16 cellular contexts compared by ENCODE assay signal in the genomic region with DNA sequence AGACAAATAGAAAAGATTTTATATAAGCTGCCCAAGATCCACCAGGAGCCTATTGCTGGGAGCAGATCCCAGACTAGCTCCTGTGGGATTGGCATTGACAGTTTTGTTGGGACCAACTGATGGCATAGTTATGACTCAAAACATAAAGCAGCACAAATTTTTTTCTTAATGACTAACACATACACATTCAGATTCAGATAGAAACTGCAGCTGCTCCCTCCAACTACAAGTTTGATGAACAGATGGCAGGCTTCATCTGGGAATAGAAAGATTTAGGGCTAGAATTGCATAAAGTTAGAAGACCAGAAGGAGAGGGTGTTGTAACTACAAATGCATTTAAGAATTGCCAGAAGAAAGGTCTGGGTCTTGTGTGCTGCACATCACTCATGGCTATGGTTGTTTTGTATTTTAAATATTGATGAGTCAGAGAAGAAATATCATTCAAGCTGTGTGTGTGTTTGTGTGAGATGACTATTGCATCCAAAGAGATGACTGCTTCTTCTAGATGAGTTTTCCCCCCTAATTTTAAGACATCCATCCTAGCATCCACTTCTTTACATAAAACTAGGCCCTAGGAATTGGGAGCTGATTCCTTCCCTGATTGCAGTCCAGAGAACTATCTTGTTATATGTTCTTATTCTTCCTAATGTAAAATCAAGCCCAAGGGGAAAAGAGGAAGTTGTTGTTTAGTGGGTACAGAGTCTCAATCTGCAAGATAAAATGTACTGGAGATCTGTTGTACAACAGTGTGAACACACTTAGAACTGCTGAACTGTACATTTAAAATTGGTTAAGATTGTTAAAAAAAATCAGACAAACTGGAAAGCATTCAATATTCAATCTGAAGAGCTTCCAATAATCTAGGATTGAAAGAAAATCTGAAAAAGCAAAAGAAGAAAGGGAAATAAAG.
DNase-seq lines count a peak whose midpoint lies in the region; ATAC-seq, FAIRE-seq and TF ChIP-seq lines count a peak whose summit lies in the region.
"Had no signal": no experiment of that assay in that cellular context is flagged by ENCODE, and none has a peak within 500 bp of the region (broad histone marks: within the 10 kb centered on the region; RNA-seq: fewer than 3 reads in every experiment).

No MANE protein-coding gene starts in this region.

- no peak for TF ChIP-seq CTCF in fibroblast of villous mesenchyme (IDR thresholded peaks at IDR 0.05; ENCODE audit: insufficient read depth, low read depth, low read length)

- no peak overlapping the region for H3K27ac Mint-ChIP-seq in activated T-helper 1 cell treated with anti-CD3 and anti-CD28 coated beads, Interleukin-12 subunit alpha, Interleukin-12 subunit beta, Interleukin-2, Interleukin-4 antibody, amounts not matched to agents 30 ng/mL and 10 ng/mL and 1 ng/mL, durations not matched to agents 14 hours and 24 hours and 36 hours
- H3K27ac Mint-ChIP-seq: activated naive CD8-positive, alpha-beta T cell treated with anti-CD3 and anti-CD28 coated beads, Interleukin-2, amount 10 ng/mL, durations not matched to agents 7 days and 5 days had no signal

- no peak overlapping the region for H3K4me3 Mint-ChIP-seq in activated T-helper 1 cell treated with anti-CD3 and anti-CD28 coated beads, Interleukin-12 subunit alpha, Interleukin-12 subunit beta, Interleukin-2, Interleukin-4 antibody, amounts not matched to agents 30 ng/mL and 10 ng/mL and 1 ng/mL, durations not matched to agents 14 hours and 24 hours and 36 hours
- H3K4me3 Mint-ChIP-seq: activated naive CD8-positive, alpha-beta T cell treated with anti-CD3 and anti-CD28 coated beads, Interleukin-2, amount 10 ng/mL, durations not matched to agents 7 days and 5 days had no signal

- no peaks in the 10 kb centered on the region for H3K36me3 Mint-ChIP-seq in activated T-helper 1 cell treated with anti-CD3 and anti-CD28 coated beads, Interleukin-12 subunit alpha, Interleukin-12 subunit beta, Interleukin-2, Interleukin-4 antibody, amounts not matched to agents 30 ng/mL and 10 ng/mL and 1 ng/mL, durations not matched to agents 14 hours and 24 hours and 36 hours (ENCODE audit: low read depth)
- H3K36me3 Mint-ChIP-seq: activated naive CD8-positive, alpha-beta T cell treated with anti-CD3 and anti-CD28 coated beads, Interleukin-2, amount 10 ng/mL, durations not matched to agents 7 days and 5 days had no signal

- FAIRE-seq in GM12892 (lab: Jason Lieb, UNC) = peak; percentile 58
- FAIRE-seq: TTC549 had no signal

- no peak for DNase-seq in GM12892 (ENCODE audit: insufficient read length)
- peak; percentile 7 for DNase-seq in fibroblast of villous mesenchyme (ENCODE audit: low read depth)
- DNase-seq in globus pallidus (ENCODE audit: low spot score) = no peak
- no peak for DNase-seq in activated CD4-positive, alpha-beta T cell treated with anti-CD3 and anti-CD28 coated beads, Interleukin-2, amount 50 U/mL, for 4 hours
- DNase-seq in activated T-helper 1 cell treated with anti-CD3 and anti-CD28 coated beads, Interleukin-12 subunit alpha, Interleukin-12 subunit beta, Interleukin-2, Interleukin-4 antibody, amounts not matched to agents 30 ng/mL and 10 ng/mL and 1 ng/mL, durations not matched to agents 14 hours and 24 hours and 36 hours (ENCODE audit: low spot score) = no peak
- DNase-seq in NCI-H2196 (lab: John Stamatoyannopoulos, UW; ENCODE audit: unreplicated experiment) = no peak
- DNase-seq: activated naive CD8-positive, alpha-beta T cell treated with anti-CD3 and anti-CD28 coated beads, Interleukin-2, amount 10 ng/mL, durations not matched to agents 7 days and 5 days; NCI-H1092 treated with DMSO at 0.1 percent for 48 hours; NCI-H69; SIG-M5; stimulated activated CD8-positive, alpha-beta memory T cell treated with anti-CD3 and anti-CD28 coated beads, Interleukin-4, amount 100 ng/mL, for 48 hours; upper lobe of right lung had no signal

- H3K4me3 ChIP-seq in fibroblast of villous mesenchyme (ENCODE audit: low read depth, low read length) = no peak overlapping the region
- H3K4me3 ChIP-seq: esophagus muscularis mucosa, upper lobe of right lung had no signal

- ATAC-seq in GM21737 (IDR thresholded peaks at IDR 0.05; ENCODE audit: unreplicated experiment) (peak; percentile 49), HG03558 (IDR thresholded peaks at IDR 0.05; ENCODE audit: extremely low read depth, unreplicated experiment) (peak; percentile 65)
- ATAC-seq: upper lobe of right lung had no signal

- no peaks in the 10 kb centered on the region for H3K9me3 Mint-ChIP-seq in activated T-helper 1 cell treated with anti-CD3 and anti-CD28 coated beads, Interleukin-12 subunit alpha, Interleukin-12 subunit beta, Interleukin-2, Interleukin-4 antibody, amounts not matched to agents 30 ng/mL and 10 ng/mL and 1 ng/mL, durations not matched to agents 14 hours and 24 hours and 36 hours
- H3K9me3 Mint-ChIP-seq: activated naive CD8-positive, alpha-beta T cell treated with anti-CD3 and anti-CD28 coated beads, Interleukin-2, amount 10 ng/mL, durations not matched to agents 7 days and 5 days had no signal

- TF ChIP-seq POLR2A in GM12892 (IDR thresholded peaks at IDR 0.05; ENCODE audit: low read depth, low read length) = no peak

- H3K4me1 Mint-ChIP-seq in activated T-helper 1 cell treated with anti-CD3 and anti-CD28 coated beads, Interleukin-12 subunit alpha, Interleukin-12 subunit beta, Interleukin-2, Interleukin-4 antibody, amounts not matched to agents 30 ng/mL and 10 ng/mL and 1 ng/mL, durations not matched to agents 14 hours and 24 hours and 36 hours (ENCODE audit: low read depth) = no peaks in the 10 kb centered on the region
- H3K4me1 Mint-ChIP-seq: activated naive CD8-positive, alpha-beta T cell treated with anti-CD3 and anti-CD28 coated beads, Interleukin-2, amount 10 ng/mL, durations not matched to agents 7 days and 5 days had no signal

- intact Hi-C loops in activated T-helper 1 cell treated with anti-CD3 and anti-CD28 coated beads, Interleukin-12 subunit alpha, Interleukin-12 subunit beta, Interleukin-2, Interleukin-4 antibody, amounts not matched to agents 30 ng/mL and 10 ng/mL and 1 ng/mL, durations not matched to agents 14 hours and 24 hours and 36 hours (cut with micrococcal nuclease) = no loop called here

- H3K27me3 Mint-ChIP-seq in activated T-helper 1 cell treated with anti-CD3 and anti-CD28 coated beads, Interleukin-12 subunit alpha, Interleukin-12 subunit beta, Interleukin-2, Interleukin-4 antibody, amounts not matched to agents 30 ng/mL and 10 ng/mL and 1 ng/mL, durations not matched to agents 14 hours and 24 hours and 36 hours (ENCODE audit: insufficient read depth) = no peaks in the 10 kb centered on the region
- H3K27me3 Mint-ChIP-seq: activated naive CD8-positive, alpha-beta T cell treated with anti-CD3 and anti-CD28 coated beads, Interleukin-2, amount 10 ng/mL, durations not matched to agents 7 days and 5 days had no signal
